20 cellular contexts compared by ENCODE assay signal in genomic region chr7:102234131-102234530, GRCh38. TPM values are rescaled to one million over a fixed set of nuclear protein-coding genes. Genes with fewer than 3 reads are reported as not detected.
A peak's percentile ranks its signal among the peaks of the same experiment; 100 is the strongest.
DNase-seq lines count a peak whose midpoint lies in the region; ATAC-seq, FAIRE-seq and TF ChIP-seq lines count a peak whose summit lies in the region.
"Had no signal": no experiment of that assay in that cellular context is flagged by ENCODE, and none has a peak within 500 bp of the region (broad histone marks: within the 10 kb centered on the region; RNA-seq: fewer than 3 reads in every experiment).

No MANE protein-coding gene starts in this region.

- H4K20me1 ChIP-seq in HepG2 (ENCODE audit: insufficient read depth, low read length) (no peaks in the 10 kb centered on the region), astrocyte (ENCODE audit: insufficient read depth, low read length) (peaks cover 7% of the 10 kb centered on the region)

- no peak overlapping the region for H3K4me3 Mint-ChIP-seq in astrocyte (ENCODE audit: unreplicated experiment)
- no peak overlapping the region for H3K4me3 Mint-ChIP-seq in nephron progenitor cell
- H3K4me3 Mint-ChIP-seq: CD4-positive, CD25-positive, alpha-beta regulatory T cell; CD8-positive, alpha-beta T cell; GM23338; H9 had no signal

- H3K36me3 Mint-ChIP-seq in astrocyte (ENCODE audit: low read depth, unreplicated experiment) (peaks cover 2% of the 10 kb centered on the region), nephron progenitor cell (ENCODE audit: low read depth) (peaks cover 42% of the 10 kb centered on the region)

- H3K4me1 Mint-ChIP-seq in astrocyte (ENCODE audit: low read depth, unreplicated experiment) (no peaks in the 10 kb centered on the region), nephron progenitor cell (peaks cover 18% of the 10 kb centered on the region)
- H3K4me1 Mint-ChIP-seq: CD4-positive, CD25-positive, alpha-beta regulatory T cell; GM23338 had no signal

- POLR2A ChIA-PET in HepG2 (lab: Yijun Ruan, JAX), result no interaction called here

- H3K9me3 ChIP-seq in liver (ENCODE audit: control insufficient read depth in 4 of 4, low read length in 3 of 4) (no peaks in the 10 kb centered on the region), HepG2 (ENCODE audit: low read length) (no peaks in the 10 kb centered on the region), astrocyte (ENCODE audit: insufficient read depth, low read depth, low read length) (no peaks in the 10 kb centered on the region), kidney (ENCODE audit: control insufficient read depth in 1 of 2, low read length in 2 of 2) (no peaks in the 10 kb centered on the region)

- WGBS in liver, result 34% methylated on average over 12 of the region's 12 CpGs
- WGBS in HepG2 (ENCODE audit: low lambda C conversion rate), result 93% methylated on average over 12 of the region's 12 CpGs

- no peak for TF ChIP-seq EP300 in HepG2 (IDR thresholded peaks at IDR 0.05; ENCODE audit: low read depth in 2 of 2, low read length in 2 of 2)
- no peak for TF ChIP-seq EP300 in HepG2 (CRISPR knock-in tag; IDR thresholded peaks at IDR 0.05; ENCODE audit: borderline replicate concordance)

- peaks cover 0 to 4% (median under 1%) of the 10 kb centered on the region in 4 donors for H3K36me3 ChIP-seq in liver (ENCODE audit: control insufficient read depth in 4 of 4, insufficient read depth in 3 of 4, low read depth in 1 of 4, low read length in 3 of 4)
- H3K36me3 ChIP-seq in HepG2 (replicated peaks in 1 of 2; ENCODE audit: control insufficient read depth in 1 of 2, insufficient read depth in 2 of 2, low read length in 2 of 2), result peaks cover 21 to 33% of the 10 kb centered on the region in 2 experiments; a peak in 4 of 5 replicates
- no peaks in the 10 kb centered on the region for H3K36me3 ChIP-seq in astrocyte (ENCODE audit: insufficient read depth, low read length)
- peaks cover 0 to 5% of the 10 kb centered on the region in 2 donors for H3K36me3 ChIP-seq in kidney (ENCODE audit: control insufficient read depth in 1 of 2, insufficient read depth in 2 of 2, low read length in 2 of 2)

- no peak overlapping the region for H3K9ac ChIP-seq in liver (ENCODE audit: low read depth in 1 of 2, low read length in 2 of 2)
- no peak overlapping the region for H3K9ac ChIP-seq in HepG2 (ENCODE audit: insufficient read depth, low read depth, low read length)
- H3K9ac ChIP-seq in astrocyte (ENCODE audit: low read length), result no peak overlapping the region
- no peak overlapping the region for H3K9ac ChIP-seq in kidney (ENCODE audit: low read length in 2 of 2)

- DNase-seq in HepG2 (ENCODE audit: low spot score), result no peak
- no peak for DNase-seq in astrocyte (ENCODE audit: low read depth)
- DNase-seq in kidney, result peak; percentile 53
- DNase-seq in nephron progenitor cell, result no peak
- no peak for DNase-seq in NCI-H1694 (lab: John Stamatoyannopoulos, UW)
- DNase-seq: CD4-positive, CD25-positive, alpha-beta regulatory T cell; CD8-positive, alpha-beta T cell; DMS 273 treated with DMSO at 0.1 percent for 48 hours; DMS79; EL; GDM1; H9 had no signal

- H3K4me2 ChIP-seq in HepG2 (ENCODE audit: low read depth, low read length), result no peak overlapping the region
- H3K4me2 ChIP-seq in astrocyte (ENCODE audit: low read length), result no peak overlapping the region
- H3K4me2 ChIP-seq: GM23338 had no signal

- BruUV-seq in HepG2 (replicated peaks; lab: Mats Ljungman, UMichigan), result no TSS peak

- ATAC-seq in HepG2 (no peak), SK-N-SH treated with all-trans-retinoic acid at 6 μM for 48 hours (no peak), GM18873 (IDR thresholded peaks at IDR 0.05; ENCODE audit: low FRiP score, unreplicated experiment) (no peak)
- ATAC-seq: CD8-positive, alpha-beta T cell; GM12878; GM23338; HCT116 had no signal

- peaks cover 2 to 37% (median 31%) of the 10 kb centered on the region in 4 donors for H3K4me1 ChIP-seq in liver (ENCODE audit: control insufficient read depth in 4 of 4, insufficient read depth in 4 of 4, low read length in 3 of 4)
- H3K4me1 ChIP-seq in HepG2 (ENCODE audit: insufficient read depth, low read length), result peaks cover 7% of the 10 kb centered on the region; the same call in 1 of the 2 replicates
- no peaks in the 10 kb centered on the region for H3K4me1 ChIP-seq in astrocyte (ENCODE audit: insufficient read depth, low read length)
- H3K4me1 ChIP-seq in kidney (ENCODE audit: control insufficient read depth in 1 of 2, insufficient read depth in 1 of 2, low read depth in 1 of 2, low read length in 2 of 2), result peaks cover 0 to 4% of the 10 kb centered on the region in 2 donors

- no peaks in the 10 kb centered on the region for H3K9me3 Mint-ChIP-seq in astrocyte (ENCODE audit: unreplicated experiment)
- H3K9me3 Mint-ChIP-seq in nephron progenitor cell, result no peaks in the 10 kb centered on the region
- H3K9me3 Mint-ChIP-seq: CD4-positive, CD25-positive, alpha-beta regulatory T cell; CD8-positive, alpha-beta T cell; GM23338; H9 had no signal

- CTCF ChIA-PET in HepG2 (lab: Yijun Ruan, JAX; ENCODE audit: low intra/inter-chr PET ratio, low total read pairs), result no interaction called here

- TF ChIP-seq RAD21 in liver (IDR thresholded peaks at IDR 0.05) (peak; percentile 57 to 59), HepG2 (CRISPR knock-in tag; IDR thresholded peaks at IDR 0.05) (no peak)

- TF ChIP-seq POLR2A in HepG2 (IDR thresholded peaks at IDR 0.05; ENCODE audit: insufficient read depth in 1 of 2, low read depth in 2 of 2, low read length in 2 of 2), result no peak

- peak overlapping the region; percentile 47 for H3K27ac Mint-ChIP-seq in astrocyte (ENCODE audit: unreplicated experiment)
- H3K27ac Mint-ChIP-seq in nephron progenitor cell, result peak overlapping the region; percentile 53
- H3K27ac Mint-ChIP-seq: CD4-positive, CD25-positive, alpha-beta regulatory T cell; CD8-positive, alpha-beta T cell; GM23338 had no signal

- no peak overlapping the region for H2AFZ ChIP-seq in HepG2 (ENCODE audit: low read length)
- no peak overlapping the region for H2AFZ ChIP-seq in astrocyte (ENCODE audit: low read depth, low read length)
- H2AFZ ChIP-seq: GM23338 had no signal

- FAIRE-seq in HepG2 (lab: Jason Lieb, UNC) (no peak), astrocyte (lab: Jason Lieb, UNC) (no peak), kidney (lab: Jason Lieb, UNC) (no peak)
- FAIRE-seq: D721Med, GM12878 had no signal

- TF ChIP-seq CTCF in liver (IDR thresholded peaks at IDR 0.05; ENCODE audit: low read depth, low read length, missing input control) (no peak), HepG2 (CRISPR knock-in tag; IDR thresholded peaks at IDR 0.05) (no peak), astrocyte (IDR thresholded peaks at IDR 0.05; ENCODE audit: insufficient read depth, low read depth, low read length) (no peak), kidney (IDR thresholded peaks at IDR 0.05; ENCODE audit: borderline replicate concordance, extremely low read depth, insufficient read depth) (no peak), nephron progenitor cell (IDR thresholded peaks at IDR 0.05) (no peak)

- H3K4me3 ChIP-seq in liver (ENCODE audit: low read depth in 1 of 3, low read length in 3 of 3), result no peak overlapping the region
- H3K4me3 ChIP-seq in HepG2 (replicated peaks in 1 of 3; ENCODE audit: insufficient read depth in 1 of 3, low read depth in 2 of 3, low read length in 3 of 3), result no peak overlapping the region
- no peak overlapping the region for H3K4me3 ChIP-seq in astrocyte (ENCODE audit: insufficient read depth, low read depth, low read length)
- no peak overlapping the region for H3K4me3 ChIP-seq in kidney (ENCODE audit: low read length in 2 of 2)
- H3K4me3 ChIP-seq: GM12878, GM23338 had no signal

- H3K79me2 ChIP-seq in HepG2 (ENCODE audit: insufficient read depth, low read length), result no peaks in the 10 kb centered on the region
- no peaks in the 10 kb centered on the region for H3K79me2 ChIP-seq in astrocyte (ENCODE audit: insufficient read depth, low read length)

- H3K27me3 ChIP-seq in liver (ENCODE audit: control insufficient read depth in 4 of 4, insufficient read depth in 4 of 4, low read length in 3 of 4), result no peaks in the 10 kb centered on the region
- H3K27me3 ChIP-seq in HepG2 (ENCODE audit: control insufficient read depth in 1 of 2, insufficient read depth in 2 of 2, low read length in 2 of 2), result no peaks in the 10 kb centered on the region
- no peaks in the 10 kb centered on the region for H3K27me3 ChIP-seq in astrocyte (ENCODE audit: insufficient read depth, low read length)

- in situ Hi-C loops in HepG2 (cut with HindIII; ENCODE audit: extremely low pct_ligation_motif_present, low pct_unique_long_range_greater_than_20kb), result no loop called here

- intact Hi-C loops in HepG2 (cut with micrococcal nuclease; ENCODE audit: unreplicated experiment) (loop anchor here (10.0 kb wide), 2 partner anchors 79 to 689 kb away; no protein-coding TSS in a partner anchor), kidney (cut with DNase I) (loop anchor here (10.0 kb wide), 1 partner anchor 529 kb away; no protein-coding TSS in a partner anchor)

- H3K27me3 Mint-ChIP-seq in astrocyte (ENCODE audit: low read depth, unreplicated experiment), result no peaks in the 10 kb centered on the region
- no peaks in the 10 kb centered on the region for H3K27me3 Mint-ChIP-seq in nephron progenitor cell (ENCODE audit: low read depth, poor library complexity)
- H3K27me3 Mint-ChIP-seq: CD4-positive, CD25-positive, alpha-beta regulatory T cell had no signal

- peak overlapping the region; percentile 60 to 63 for H3K27ac ChIP-seq in liver (ENCODE audit: low read depth in 1 of 2, low read length in 2 of 2)
- no peak overlapping the region for H3K27ac ChIP-seq in HepG2 (ENCODE audit: extremely low read length, insufficient read depth, low read length)
- no peak overlapping the region for H3K27ac ChIP-seq in astrocyte (ENCODE audit: low read depth, low read length)
- no peak overlapping the region for H3K27ac ChIP-seq in kidney (ENCODE audit: low read depth in 2 of 2, low read length in 2 of 2)
- H3K27ac ChIP-seq: C4-2B had no signal

RNA-seq across cellular contexts. Expression of gene SH2B2, which starts 52.5 kb away (rescaled TPM):
- total RNA-seq in liver, result 1 to 10 TPM; 1.0 to 1.4 TPM
- polyA plus RNA-seq in liver, result under 1 TPM in 1 of 2 donors, not detected in 1; 0.65 TPM
- 0.14 and 0.46 TPM in 2 replicates for total RNA-seq in HepG2 (2016; rRNA removed; fragmentation: Illumina TruSeq; extraction: Trizol)
- 0.26 and 0.51 TPM in 2 replicates for total RNA-seq in HepG2 (2016; cell fraction: cytosol; rRNA removed; fragmentation: Illumina TruSeq; extraction: Trizol; ENCODE audit: low read depth)
- 0.45 and 0.63 TPM in 2 replicates for total RNA-seq in HepG2 (2016; cell fraction: insoluble cytoplasmic fraction; rRNA removed; fragmentation: Illumina TruSeq; extraction: Trizol)
- 0.46 and 0.55 TPM in 2 replicates for total RNA-seq in HepG2 (2016; cell fraction: membrane; rRNA removed; fragmentation: Illumina TruSeq; extraction: Trizol)
- total RNA-seq in HepG2 (2016; cell fraction: nucleus; rRNA removed; fragmentation: Illumina TruSeq; extraction: Trizol), result not detected in 2 replicates
- polyA plus RNA-seq in HepG2 (2011; rRNA removed), result 1.3 and 1.7 TPM in 2 replicates
- 1.7 and 2.3 TPM in 2 replicates for polyA plus RNA-seq in HepG2 (2011; cell fraction: cytosol; rRNA removed)
- polyA plus RNA-seq in HepG2 (2011; cell fraction: nucleus; rRNA removed), result 4.6 and 5.0 TPM in 2 replicates
- polyA plus RNA-seq in HepG2 (2012), result 1.0 and 1.2 TPM in 2 replicates
- 0.41 and 0.54 TPM in 2 replicates for polyA plus RNA-seq in HepG2 (2016; cell fraction: cytosol; fragmentation: Illumina TruSeq; extraction: Trizol; ENCODE audit: low read depth)
- polyA plus RNA-seq in HepG2 (2016; cell fraction: insoluble cytoplasmic fraction; fragmentation: Illumina TruSeq; extraction: Trizol; ENCODE audit: low read depth), result 0.63 and 0.64 TPM in 2 replicates
- 0.58 and 0.90 TPM in 2 replicates for polyA plus RNA-seq in HepG2 (2016; cell fraction: membrane; fragmentation: Illumina TruSeq; extraction: Trizol; ENCODE audit: low read depth)
- 0.46 and 1.1 TPM in 2 replicates for polyA plus RNA-seq in HepG2 (2016; cell fraction: nucleus; fragmentation: Illumina TruSeq; extraction: Trizol; ENCODE audit: insufficient read depth, low read depth)
- 1.5 and 3.3 TPM in 2 replicates for polyA minus RNA-seq in HepG2 (2011; rRNA and poly(A)+ RNA removed; ENCODE audit: low replicate concordance)
- polyA minus RNA-seq in HepG2 (2011; cell fraction: cytosol; rRNA and poly(A)+ RNA removed), result 1.3 and 2.5 TPM in 2 replicates
- polyA minus RNA-seq in HepG2 (2011; cell fraction: nucleus; rRNA and poly(A)+ RNA removed), result 0.90 and 1.6 TPM in 2 replicates
- 3.4 and 5.6 TPM in 2 replicates for total RNA-seq in astrocyte
- total RNA-seq in kidney, result 11.0 TPM
- polyA plus RNA-seq in kidney (ENCODE audit: insufficient read depth, low read depth, low replicate concordance), result 4.5 TPM

Comparison
In these comparisons a context has a peak if more than half of its experiments do, and no peak if none do; other contexts are left out.
1. H3K27ac ChIP-seq: peak in liver (2 of 2); none in HepG2 (single experiment), astrocyte (single experiment) and kidney (0 of 2).